Comparison of ENCODE assay signal across 12 cellular contexts in genomic region chr5:2750026-2750757, GRCh38. TPM values are rescaled to one million over a fixed set of nuclear protein-coding genes. Genes with fewer than 3 reads are reported as not detected.
A peak's percentile ranks its signal among the peaks of the same experiment; 100 is the strongest.
DNase-seq lines count a peak whose midpoint lies in the region; ATAC-seq and TF ChIP-seq lines count a peak whose summit lies in the region.
"Had no signal": no experiment of that assay in that cellular context is flagged by ENCODE, and none has a peak within 500 bp of the region (broad histone marks: within the 10 kb centered on the region; RNA-seq: fewer than 3 reads in every experiment).

No MANE protein-coding gene starts in this region.

- peaks cover 16% of the 10 kb centered on the region for H3K27me3 ChIP-seq in thoracic aorta (replicated peaks; ENCODE audit: insufficient read depth)

- in situ Hi-C loops in astrocyte of the cerebellum (cut with HindIII; ENCODE audit: low sequenced_read_pairs): no loop called here

- TF ChIP-seq CTCF in astrocyte of the cerebellum (IDR thresholded peaks at IDR 0.05; ENCODE audit: low read depth, low read length, missing control alignments): no peak
- no peak for TF ChIP-seq CTCF in thoracic aorta (IDR thresholded peaks at IDR 0.05)

- H3K9me3 ChIP-seq in iPS-18c (ENCODE audit: control insufficient read depth, insufficient read depth, low read length) (no peaks in the 10 kb centered on the region), thoracic aorta (no peaks in the 10 kb centered on the region)

- H3K4me3 Mint-ChIP-seq in activated naive CD4-positive, alpha-beta T cell treated with anti-CD3 and anti-CD28 coated beads, Interleukin-2, amount 10 ng/mL, durations not matched to agents 7 days and 5 days: peak overlapping the region; percentile 52

- H3K27ac Mint-ChIP-seq in activated naive CD4-positive, alpha-beta T cell treated with anti-CD3 and anti-CD28 coated beads, Interleukin-2, amount 10 ng/mL, durations not matched to agents 7 days and 5 days: peak overlapping the region; percentile 73

- peaks cover 74% of the 10 kb centered on the region for H3K27me3 Mint-ChIP-seq in activated naive CD4-positive, alpha-beta T cell treated with anti-CD3 and anti-CD28 coated beads, Interleukin-2, amount 10 ng/mL, durations not matched to agents 7 days and 5 days

- ATAC-seq in thoracic aorta (ENCODE audit: insufficient number of reproducible peaks, low FRiP score, low read depth): no peak
- ATAC-seq in GM19467 (IDR thresholded peaks at IDR 0.05; ENCODE audit: unreplicated experiment): no peak

- no peak for DNase-seq in activated naive CD4-positive, alpha-beta T cell treated with anti-CD3 and anti-CD28 coated beads, Interleukin-2, amount 10 ng/mL, durations not matched to agents 7 days and 5 days
- DNase-seq in activated naive CD4-positive, alpha-beta T cell (lab: John Stamatoyannopoulos, UW): no peak
- DNase-seq in astrocyte of the cerebellum (ENCODE audit: low read depth) (no peak), thoracic aorta (ENCODE audit: low spot score) (no peak)
- DNase-seq in activated CD8-positive, alpha-beta memory T cell treated with anti-CD3 and anti-CD28 coated beads for 24 hours: no peak
- DNase-seq in stimulated activated CD8-positive, alpha-beta memory T cell treated with anti-CD3 and anti-CD28 coated beads, Interleukin-4, amount 100 ng/mL, for 48 hours: no peak
- DNase-seq: MM.1S had no signal

- H3K36me3 ChIP-seq in thoracic aorta: no peaks in the 10 kb centered on the region

- peaks cover 7% of the 10 kb centered on the region for H3K9me3 Mint-ChIP-seq in activated naive CD4-positive, alpha-beta T cell treated with anti-CD3 and anti-CD28 coated beads, Interleukin-2, amount 10 ng/mL, durations not matched to agents 7 days and 5 days

- CTCF ChIA-PET in activated naive CD4-positive, alpha-beta T cell treated with anti-CD3 and anti-CD28 coated beads, Interleukin-2, amount 10 ng/mL, durations not matched to agents 7 days and 5 days (lab: Charles Lee): no interaction called here

- H3K4me1 ChIP-seq in thoracic aorta (ENCODE audit: control insufficient read depth in 1 of 2, low read depth in 2 of 2): peaks cover 0 to 15% of the 10 kb centered on the region in 2 donors

- H3K4me3 ChIP-seq in astrocyte of the cerebellum (ENCODE audit: low read depth, low read length) (peak overlapping the region; percentile 83), iPS-18c (ENCODE audit: insufficient read depth, low read depth, low read length) (peak overlapping the region; percentile 88), thoracic aorta (peak overlapping the region; percentile 52)

- H3K36me3 Mint-ChIP-seq in activated naive CD4-positive, alpha-beta T cell treated with anti-CD3 and anti-CD28 coated beads, Interleukin-2, amount 10 ng/mL, durations not matched to agents 7 days and 5 days: peaks cover 12% of the 10 kb centered on the region

- no peak overlapping the region for H3K27ac ChIP-seq in thoracic aorta

- no peaks in the 10 kb centered on the region for H3K4me1 Mint-ChIP-seq in activated naive CD4-positive, alpha-beta T cell treated with anti-CD3 and anti-CD28 coated beads, Interleukin-2, amount 10 ng/mL, durations not matched to agents 7 days and 5 days
- H3K4me1 Mint-ChIP-seq: CD14-positive monocyte had no signal

RNA-seq across cellular contexts. Expression of gene IRX2, which starts 1.3 kb away (rescaled TPM):
- under 1 TPM; 0.28 to 0.54 TPM for total RNA-seq in thoracic aorta
- total RNA-seq: mononuclear cell; T-helper 1 cell treated with Interleukin-12 subunit alpha and Interleukin-12 subunit beta and Interleukin-4 antibody, amounts not matched to agents 30 ng/mL and 1 ng/mL, for 36 hours had no signal
